Comparison of ENCODE assay signal across 11 cellular contexts in the genomic region with DNA sequence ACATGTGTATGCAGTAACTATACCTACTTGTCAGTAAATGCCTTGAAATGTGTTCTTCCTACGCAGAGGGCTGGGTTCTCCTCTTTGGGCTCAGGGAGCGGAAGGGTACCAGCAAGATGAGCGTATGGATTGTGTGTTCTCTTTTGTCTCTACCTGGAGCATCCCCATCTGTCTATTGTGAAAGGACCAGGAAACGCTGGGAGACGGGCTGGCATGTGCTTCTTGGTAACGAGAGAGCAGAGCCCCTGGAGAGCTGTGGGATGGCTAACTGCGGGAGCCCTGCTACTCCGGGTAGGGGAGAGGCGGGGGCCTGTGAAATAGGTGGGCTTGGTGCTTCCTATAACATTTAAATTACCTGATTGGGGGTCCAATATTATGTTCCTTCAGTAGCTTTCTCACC.
A peak's percentile ranks its signal among the peaks of the same experiment; 100 is the strongest.
DNase-seq lines count a peak whose midpoint lies in the region; ATAC-seq, FAIRE-seq and TF ChIP-seq lines count a peak whose summit lies in the region.
"Had no signal": no experiment of that assay in that cellular context is flagged by ENCODE, and none has a peak within 500 bp of the region (broad histone marks: within the 10 kb centered on the region; RNA-seq: fewer than 3 reads in every experiment).

No MANE protein-coding gene starts in this region.

- no peak overlapping the region for H3K9ac ChIP-seq in HepG2 (ENCODE audit: insufficient read depth, low read depth, low read length)
- H3K9ac ChIP-seq: BLaER1 treated with 17β-estradiol and CSF1 and Interleukin-3, amounts not matched to agents 10 nM and 100 nM had no signal

- ATAC-seq in Right ventricle myocardium inferior (no peak), HG03175 (IDR thresholded peaks at IDR 0.05; ENCODE audit: unreplicated experiment) (no peak), HepG2 (no peak), GM18517 (IDR thresholded peaks at IDR 0.05; ENCODE audit: unreplicated experiment) (no peak)
- ATAC-seq in naive thymus-derived CD8-positive, alpha-beta T cell, result no peak

- CTCF ChIA-PET in HepG2 (lab: Yijun Ruan, JAX; ENCODE audit: low intra/inter-chr PET ratio, low total read pairs), result no interaction called here

- H2AFZ ChIP-seq in HepG2 (ENCODE audit: low read length), result no peak overlapping the region

- WGBS in HepG2 (ENCODE audit: low lambda C conversion rate), result 64% methylated on average over 9 of the region's 9 CpGs

- no peak overlapping the region for H3K4me2 ChIP-seq in HepG2 (ENCODE audit: low read depth, low read length)

- no peak for FAIRE-seq in HepG2 (lab: Jason Lieb, UNC)
- FAIRE-seq: GM18507 had no signal

- intact Hi-C loops in Right ventricle myocardium inferior (cut with DNase I), result loop anchor here (5.0 kb wide), 1 partner anchor 74 kb away; no protein-coding TSS in a partner anchor
- intact Hi-C loops in vagina (cut with DNase I), result loop anchor here (5.0 kb wide), 1 partner anchor 79 kb away; the partner anchor contains the start of gene BCL2
- intact Hi-C loops in HepG2 (cut with micrococcal nuclease; ENCODE audit: unreplicated experiment), result no loop called here

- TF ChIP-seq CTCF in cardiac muscle cell (IDR thresholded peaks at IDR 0.05; ENCODE audit: low read depth, low read length) (no peak), coronary artery (IDR thresholded peaks at IDR 0.05) (no peak), vagina (IDR thresholded peaks at IDR 0.05) (no peak), HepG2 (CRISPR knock-in tag; IDR thresholded peaks at IDR 0.05) (no peak)

- BruUV-seq in HepG2 (replicated peaks; lab: Mats Ljungman, UMichigan), result no TSS peak

- H3K27ac ChIP-seq in cardiac muscle cell (peak overlapping the region; percentile 75), coronary artery (peak overlapping the region; percentile 79 to 95), vagina (peak overlapping the region; percentile 90), HepG2 (ENCODE audit: extremely low read length, insufficient read depth, low read length) (no peak overlapping the region)
- H3K27ac ChIP-seq: BLaER1 treated with 17β-estradiol and CSF1 and Interleukin-3, amounts not matched to agents 10 nM and 100 nM had no signal

- H3K9me3 ChIP-seq in cardiac muscle cell (ENCODE audit: low read depth), result no peaks in the 10 kb centered on the region
- H3K9me3 ChIP-seq in vagina, result no peaks in the 10 kb centered on the region
- no peaks in the 10 kb centered on the region for H3K9me3 ChIP-seq in HepG2 (ENCODE audit: low read length)
- H3K9me3 ChIP-seq: adrenal gland had no signal

- H3K36me3 ChIP-seq in cardiac muscle cell, result no peaks in the 10 kb centered on the region
- no peaks in the 10 kb centered on the region for H3K36me3 ChIP-seq in vagina
- H3K36me3 ChIP-seq in HepG2 (replicated peaks in 1 of 2; ENCODE audit: control insufficient read depth in 1 of 2, insufficient read depth in 2 of 2, low read length in 2 of 2), result no peaks in the 10 kb centered on the region
- H3K36me3 ChIP-seq: adrenal gland had no signal

- TF ChIP-seq EP300 in HepG2 (IDR thresholded peaks at IDR 0.05; ENCODE audit: low read depth in 2 of 2, low read length in 2 of 2) (no peak), HepG2 (CRISPR knock-in tag; IDR thresholded peaks at IDR 0.05; ENCODE audit: borderline replicate concordance) (no peak)

- DNase-seq in cardiac muscle cell (ENCODE audit: low read depth in 1 of 2, low spot score in 1 of 2) (no peak), Right ventricle myocardium inferior (ENCODE audit: missing footprints) (no peak), coronary artery (ENCODE audit: low spot score) (no peak), vagina (ENCODE audit: extremely low spot score in 2 of 2) (no peak), HepG2 (ENCODE audit: low spot score) (no peak)
- DNase-seq in naive thymus-derived CD8-positive, alpha-beta T cell, result no peak

- peak overlapping the region in 1 of 10 donors; percentile 21 for H3K4me3 Mint-ChIP-seq in naive thymus-derived CD8-positive, alpha-beta T cell

- H3K4me1 ChIP-seq in cardiac muscle cell (ENCODE audit: low read depth) (peaks cover 10% of the 10 kb centered on the region), vagina (peaks cover 48% of the 10 kb centered on the region), HepG2 (ENCODE audit: insufficient read depth, low read length) (peaks cover 17% of the 10 kb centered on the region)

- no peak overlapping the region for H3K4me3 ChIP-seq in cardiac muscle cell
- peak overlapping the region; percentile 60 for H3K4me3 ChIP-seq in coronary artery
- no peak overlapping the region for H3K4me3 ChIP-seq in vagina
- no peak overlapping the region for H3K4me3 ChIP-seq in HepG2 (replicated peaks in 1 of 3; ENCODE audit: insufficient read depth in 1 of 3, low read depth in 2 of 3, low read length in 3 of 3)
- H3K4me3 ChIP-seq: adrenal gland; BLaER1 treated with 17β-estradiol and CSF1 and Interleukin-3, amounts not matched to agents 10 nM and 100 nM had no signal

- H3K27me3 Mint-ChIP-seq in naive thymus-derived CD8-positive, alpha-beta T cell, result no peaks in the 10 kb centered on the region

- no peaks in the 10 kb centered on the region for H3K27me3 ChIP-seq in cardiac muscle cell
- no peaks in the 10 kb centered on the region for H3K27me3 ChIP-seq in vagina
- H3K27me3 ChIP-seq in HepG2 (ENCODE audit: control insufficient read depth in 1 of 2, insufficient read depth in 2 of 2, low read length in 2 of 2), result peaks cover 0 to 7% of the 10 kb centered on the region in 2 experiments; a peak in 2 of 5 replicates
- H3K27me3 ChIP-seq: adrenal gland; BLaER1 treated with 17β-estradiol and CSF1 and Interleukin-3, amounts not matched to agents 10 nM and 100 nM had no signal

- H3K79me2 ChIP-seq in HepG2 (ENCODE audit: insufficient read depth, low read length), result no peaks in the 10 kb centered on the region

- in situ Hi-C loops in HepG2 (cut with HindIII; ENCODE audit: extremely low pct_ligation_motif_present, low pct_unique_long_range_greater_than_20kb), result no loop called here

- POLR2A ChIA-PET in naive thymus-derived CD8-positive, alpha-beta T cell (lab: Charles Lee), result no interaction called here
- POLR2A ChIA-PET in HepG2 (lab: Yijun Ruan, JAX), result no interaction called here

- peaks cover 6 to 54% (median 33%) of the 10 kb centered on the region in 3 donors for H3K36me3 Mint-ChIP-seq in naive thymus-derived CD8-positive, alpha-beta T cell

- peaks cover 35 to 78% (median 63%) of the 10 kb centered on the region in 4 donors for H3K4me1 Mint-ChIP-seq in naive thymus-derived CD8-positive, alpha-beta T cell

- TF ChIP-seq RAD21 in HepG2 (CRISPR knock-in tag; IDR thresholded peaks at IDR 0.05), result no peak

- TF ChIP-seq POLR2A in vagina (IDR thresholded peaks at IDR 0.05) (no peak), HepG2 (IDR thresholded peaks at IDR 0.05; ENCODE audit: insufficient read depth in 1 of 2, low read depth in 2 of 2, low read length in 2 of 2) (no peak)

- no peaks in the 10 kb centered on the region for H4K20me1 ChIP-seq in HepG2 (ENCODE audit: insufficient read depth, low read length)

- peaks cover 0 to 7% (median 0%) of the 10 kb centered on the region in 9 donors for H3K9me3 Mint-ChIP-seq in naive thymus-derived CD8-positive, alpha-beta T cell

- H3K27ac Mint-ChIP-seq in naive thymus-derived CD8-positive, alpha-beta T cell, result peak overlapping the region in 6 of 10 donors; percentile 29 to 98 (median 78)

TF ChIP-seq in HepG2, 621 proteins besides CTCF, POLR2A, EP300 and RAD21:
- TF ChIP-seq RFX1 (IDR thresholded peaks at IDR 0.05) (no peak), ZNF598 (CRISPR knock-in tag; IDR thresholded peaks at IDR 0.05; ENCODE audit: borderline replicate concordance) (no peak), MAFG (CRISPR knock-in tag; IDR thresholded peaks at IDR 0.05) (no peak), BCLAF1 (IDR thresholded peaks at IDR 0.05) (no peak), NR2F2 (IDR thresholded peaks at IDR 0.05; ENCODE audit: borderline replicate concordance, low read depth) (no peak), ZBTB3 (CRISPR knock-in tag; IDR thresholded peaks at IDR 0.05; ENCODE audit: borderline replicate concordance, low read depth) (no peak), SAP130 (CRISPR knock-in tag; IDR thresholded peaks at IDR 0.05; ENCODE audit: low read depth) (no peak), ZNF10 (CRISPR knock-in tag; IDR thresholded peaks at IDR 0.05; ENCODE audit: borderline replicate concordance, low read depth) (no peak), NFIB (CRISPR knock-in tag; IDR thresholded peaks at IDR 0.05; ENCODE audit: borderline replicate concordance) (no peak), NKX3-1 (CRISPR knock-in tag; IDR thresholded peaks at IDR 0.05) (no peak), SIN3B (IDR thresholded peaks at IDR 0.05; ENCODE audit: low read length) (no peak), ZNF530 (CRISPR knock-in tag; IDR thresholded peaks at IDR 0.05; ENCODE audit: low read depth) (no peak)
- TF ChIP-seq, protein P1, sequence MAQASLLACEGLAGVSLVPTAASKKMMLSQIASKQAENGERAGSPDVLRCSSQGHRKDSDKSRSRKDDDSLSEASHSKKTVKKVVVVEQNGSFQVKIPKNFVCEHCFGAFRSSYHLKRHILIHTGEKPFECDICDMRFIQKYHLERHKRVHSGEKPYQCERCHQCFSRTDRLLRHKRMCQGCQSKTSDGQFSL (CRISPR knock-in tag; IDR thresholded peaks at IDR 0.05), result no peak
